9 cellular contexts compared by ENCODE assay signal in genomic region chr18:49898421-49898820, GRCh38.
A peak's percentile ranks its signal among the peaks of the same experiment; 100 is the strongest.
DNase-seq lines count a peak whose midpoint lies in the region; ATAC-seq, FAIRE-seq and TF ChIP-seq lines count a peak whose summit lies in the region.
"Had no signal": no experiment of that assay in that cellular context is flagged by ENCODE, and none has a peak within 500 bp of the region (broad histone marks: within the 10 kb centered on the region; RNA-seq: fewer than 3 reads in every experiment).

No MANE protein-coding gene starts in this region.

- H3K27ac ChIP-seq in K562 (ENCODE audit: extremely low read depth, low read depth, low read length) (no peak overlapping the region), lung (ENCODE audit: low read depth in 1 of 2, low read length in 1 of 2) (no peak overlapping the region)
- H3K27ac ChIP-seq: BLaER1 treated with 17β-estradiol and CSF1 and Interleukin-3, amounts not matched to agents 10 nM and 100 nM had no signal

- DNase-seq in activated CD4-positive, CD25-positive, alpha-beta regulatory T cell treated with anti-CD3 and anti-CD28 coated beads, Interleukin-2, amount 50 U/mL, for 16 hours (ENCODE audit: low read depth, low spot score), result peak; percentile 10
- DNase-seq in T-helper 9 cell (peak; percentile 58), K562 (ENCODE audit: extremely low read depth in 1 of 4, low spot score in 3 of 4) (peak; percentile 29 to 64 (median 36)), lung (ENCODE audit: low spot score) (peak; percentile 53)
- DNase-seq in stimulated activated CD8-positive, alpha-beta memory T cell treated with anti-CD3 and anti-CD28 coated beads, Interleukin-7, amount 100 ng/mL, for 24 hours (ENCODE audit: low read depth), result peak; percentile 15

- no peak overlapping the region for H3K4me3 ChIP-seq in K562
- no peak overlapping the region for H3K4me3 ChIP-seq in lung
- H3K4me3 ChIP-seq: BLaER1 treated with 17β-estradiol and CSF1 and Interleukin-3, amounts not matched to agents 10 nM and 100 nM had no signal

- ATAC-seq in activated CD4-positive, CD25-positive, alpha-beta regulatory T cell treated with anti-CD3 and anti-CD28 coated beads, Interleukin-2, amount 50 U/mL, for 24 hours, result no peak
- ATAC-seq in K562, result no peak; the same call in 2 of the 3 replicates
- ATAC-seq in lung (ENCODE audit: insufficient read depth, low FRiP score), result no peak
- ATAC-seq in GM18498 (IDR thresholded peaks at IDR 0.05; ENCODE audit: unreplicated experiment), result no peak
- no peak for ATAC-seq in GM18861 (IDR thresholded peaks at IDR 0.05; ENCODE audit: unreplicated experiment)

- no peak overlapping the region for H3K9ac ChIP-seq in K562 (ENCODE audit: insufficient read depth in 1 of 2, low read depth in 2 of 2, low read length in 2 of 2)
- H3K9ac ChIP-seq: BLaER1 treated with 17β-estradiol and CSF1 and Interleukin-3, amounts not matched to agents 10 nM and 100 nM had no signal

- CTCF ChIA-PET in K562 (lab: Yijun Ruan, JAX; ENCODE audit: low intra/inter-chr PET ratio), result no interaction called here

- FAIRE-seq in K562 (lab: Jason Lieb, UNC), result peak; percentile 72

- H3K4me2 ChIP-seq in K562 (ENCODE audit: insufficient read depth, low read length), result no peak overlapping the region
- H3K4me2 ChIP-seq: BLaER1 treated with 17β-estradiol and CSF1 and Interleukin-3, amounts not matched to agents 10 nM and 100 nM had no signal

- peaks cover 0 to 5% of the 10 kb centered on the region in 2 experiments; a peak in 2 of 5 replicates for H3K27me3 ChIP-seq in K562 (ENCODE audit: control insufficient read depth in 2 of 2, insufficient read depth in 2 of 2, low read length in 2 of 2)
- H3K27me3 ChIP-seq in lung (ENCODE audit: control insufficient read depth, insufficient read depth), result no peaks in the 10 kb centered on the region
- H3K27me3 ChIP-seq: BLaER1 treated with 17β-estradiol and CSF1 and Interleukin-3, amounts not matched to agents 10 nM and 100 nM had no signal

- intact Hi-C loops in K562 (cut with micrococcal nuclease), result no loop called here

- TF ChIP-seq POLR2A in K562 (conservative IDR thresholded peaks at IDR 0.05), result no peak

- in situ Hi-C loops in K562 (cut with MboI), result no loop called here

- BruUV-seq in K562 (replicated peaks; lab: Mats Ljungman, UMichigan), result no TSS peak

- H3K9me3 ChIP-seq in K562 (replicated peaks; ENCODE audit: control insufficient read depth, insufficient read depth, low read depth, low read length) (no peaks in the 10 kb centered on the region), lung (ENCODE audit: control insufficient read depth in 2 of 2, insufficient read depth in 1 of 2, low read length in 1 of 2) (no peaks in the 10 kb centered on the region)
- H3K9me3 ChIP-seq: BLaER1 treated with 17β-estradiol and CSF1 and Interleukin-3, amounts not matched to agents 10 nM and 100 nM had no signal

- TF ChIP-seq EP300 in K562 (IDR thresholded peaks at IDR 0.05; ENCODE audit: low read length), result no peak

- TF ChIP-seq RAD21 in K562 (CRISPR knock-in tag; conservative IDR thresholded peaks at IDR 0.05 in 1 of 2, IDR thresholded peaks at IDR 0.05 in 1 of 2), result no peak

- no peaks in the 10 kb centered on the region for H3K36me3 ChIP-seq in K562 (ENCODE audit: control insufficient read depth, insufficient read depth, low read length)
- no peaks in the 10 kb centered on the region for H3K36me3 ChIP-seq in lung (ENCODE audit: control insufficient read depth in 2 of 2, insufficient read depth in 2 of 2, low read length in 2 of 2)
- H3K36me3 ChIP-seq: BLaER1 treated with 17β-estradiol and CSF1 and Interleukin-3, amounts not matched to agents 10 nM and 100 nM had no signal

- H4K20me1 ChIP-seq in K562 (replicated peaks; ENCODE audit: control insufficient read depth, insufficient read depth, low read length), result no peaks in the 10 kb centered on the region; the same call in 1 of the 2 replicates

- no peak overlapping the region for H2AFZ ChIP-seq in K562 (ENCODE audit: low read depth, low read length)

- no peaks in the 10 kb centered on the region for H3K79me2 ChIP-seq in K562 (ENCODE audit: control insufficient read depth, insufficient read depth, low read length)

- no peaks in the 10 kb centered on the region for H3K4me1 ChIP-seq in K562 (replicated peaks in 1 of 2; ENCODE audit: control insufficient read depth in 2 of 2, insufficient read depth in 2 of 2, low read length in 2 of 2)
- H3K4me1 ChIP-seq in lung (ENCODE audit: control insufficient read depth in 2 of 2, insufficient read depth in 2 of 2, low read length in 2 of 2), result no peaks in the 10 kb centered on the region

- H3K9me1 ChIP-seq in K562 (ENCODE audit: control insufficient read depth, insufficient read depth, low read length), result no peaks in the 10 kb centered on the region

- TF ChIP-seq CTCF in K562 (IDR thresholded peaks at IDR 0.05 in 2 of 3, conservative IDR thresholded peaks at IDR 0.05 in 1 of 3; ENCODE audit: insufficient read depth in 2 of 3, low read depth in 1 of 3, low read length in 3 of 3), result no peak
- TF ChIP-seq CTCF in lung (IDR thresholded peaks at IDR 0.05; ENCODE audit: control extremely low read depth, extremely low read depth), result no peak

- 1% methylated on average over 7 of the region's 7 CpGs for WGBS in K562 (ENCODE audit: insufficient coverage, low coverage, missing lambda C conversion rate)
- 47% methylated on average over 7 of the region's 7 CpGs for WGBS in lung, 2 donors

- POLR2A ChIA-PET in K562 (lab: Yijun Ruan, JAX), result no interaction called here

TF ChIP-seq in K562, 482 proteins besides CTCF, POLR2A, EP300 and RAD21 (continues in another document):
- no peak for TF ChIP-seq MAFK (IDR thresholded peaks at IDR 0.05; ENCODE audit: low read length)
- TF ChIP-seq AFF1 (IDR thresholded peaks at IDR 0.05; ENCODE audit: low read depth in 1 of 2, partially characterized antibody in 2 of 2), result peak in 1 of 2 experiments; percentile 81
- 0 out of 4 replicates have a peak, but pooled peaks of 1 of the 2 experiments have one; percentile 21 for TF ChIP-seq MAZ (CRISPR knock-in tag; conservative IDR thresholded peaks at IDR 0.05 in 1 of 2, IDR thresholded peaks at IDR 0.05 in 1 of 2)
- peak; percentile 95 for TF ChIP-seq EHMT2 (IDR thresholded peaks at IDR 0.05)
- no peak for TF ChIP-seq ATF1 (CRISPR knock-in tag; IDR thresholded peaks at IDR 0.05)
- TF ChIP-seq ATF1 (tag; IDR thresholded peaks at IDR 0.05), result peak; percentile 72
- peak; percentile 68 for TF ChIP-seq ATF7 (IDR thresholded peaks at IDR 0.05)
- TF ChIP-seq, protein P1, sequence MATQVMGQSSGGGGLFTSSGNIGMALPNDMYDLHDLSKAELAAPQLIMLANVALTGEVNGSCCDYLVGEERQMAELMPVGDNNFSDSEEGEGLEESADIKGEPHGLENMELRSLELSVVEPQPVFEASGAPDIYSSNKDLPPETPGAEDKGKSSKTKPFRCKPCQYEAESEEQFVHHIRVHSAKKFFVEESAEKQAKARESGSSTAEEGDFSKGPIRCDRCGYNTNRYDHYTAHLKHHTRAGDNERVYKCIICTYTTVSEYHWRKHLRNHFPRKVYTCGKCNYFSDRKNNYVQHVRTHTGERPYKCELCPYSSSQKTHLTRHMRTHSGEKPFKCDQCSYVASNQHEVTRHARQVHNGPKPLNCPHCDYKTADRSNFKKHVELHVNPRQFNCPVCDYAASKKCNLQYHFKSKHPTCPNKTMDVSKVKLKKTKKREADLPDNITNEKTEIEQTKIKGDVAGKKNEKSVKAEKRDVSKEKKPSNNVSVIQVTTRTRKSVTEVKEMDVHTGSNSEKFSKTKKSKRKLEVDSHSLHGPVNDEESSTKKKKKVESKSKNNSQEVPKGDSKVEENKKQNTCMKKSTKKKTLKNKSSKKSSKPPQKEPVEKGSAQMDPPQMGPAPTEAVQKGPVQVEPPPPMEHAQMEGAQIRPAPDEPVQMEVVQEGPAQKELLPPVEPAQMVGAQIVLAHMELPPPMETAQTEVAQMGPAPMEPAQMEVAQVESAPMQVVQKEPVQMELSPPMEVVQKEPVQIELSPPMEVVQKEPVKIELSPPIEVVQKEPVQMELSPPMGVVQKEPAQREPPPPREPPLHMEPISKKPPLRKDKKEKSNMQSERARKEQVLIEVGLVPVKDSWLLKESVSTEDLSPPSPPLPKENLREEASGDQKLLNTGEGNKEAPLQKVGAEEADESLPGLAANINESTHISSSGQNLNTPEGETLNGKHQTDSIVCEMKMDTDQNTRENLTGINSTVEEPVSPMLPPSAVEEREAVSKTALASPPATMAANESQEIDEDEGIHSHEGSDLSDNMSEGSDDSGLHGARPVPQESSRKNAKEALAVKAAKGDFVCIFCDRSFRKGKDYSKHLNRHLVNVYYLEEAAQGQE (CRISPR knock-in tag; IDR thresholded peaks at IDR 0.05; ENCODE audit: low read depth), result peak; percentile 95
- TF ChIP-seq CREM (IDR thresholded peaks at IDR 0.05; ENCODE audit: low read depth), result 0 out of 2 replicates have a peak, but pooled peaks have one; percentile 24
